Comparison of ENCODE assay signal across 14 cellular contexts in genomic region chr17:83073389-83074063, GRCh38. TPM values are rescaled to one million over a fixed set of nuclear protein-coding genes. Genes with fewer than 3 reads are reported as not detected.
DNase-seq lines count a peak whose midpoint lies in the region; ATAC-seq, FAIRE-seq and TF ChIP-seq lines count a peak whose summit lies in the region.
"Had no signal": no experiment of that assay in that cellular context is flagged by ENCODE, and none has a peak within 500 bp of the region (broad histone marks: within the 10 kb centered on the region; RNA-seq: fewer than 3 reads in every experiment).

No MANE protein-coding gene starts in this region.

- peaks cover 11% of the 10 kb centered on the region for H4K20me1 ChIP-seq in BLaER1

- H3K4me1 ChIP-seq in BLaER1 (peaks cover 66% of the 10 kb centered on the region), lung (ENCODE audit: control insufficient read depth in 2 of 2, insufficient read depth in 2 of 2, low read length in 2 of 2) (no peaks in the 10 kb centered on the region)
- H3K4me1 ChIP-seq: BE2C had no signal

- peaks cover 55% of the 10 kb centered on the region for H3K27me3 ChIP-seq in BLaER1
- peaks cover 5% of the 10 kb centered on the region for H3K27me3 ChIP-seq in bronchial epithelial cell (ENCODE audit: control insufficient read depth, insufficient read depth, low read length)
- H3K27me3 ChIP-seq in lung (ENCODE audit: control insufficient read depth, insufficient read depth), result no peaks in the 10 kb centered on the region

- peak; percentile 58 for ATAC-seq in lung (ENCODE audit: insufficient read depth, low FRiP score)
- ATAC-seq in HG03025 (IDR thresholded peaks at IDR 0.05; ENCODE audit: low FRiP score, unreplicated experiment), result no peak

- no peak for FAIRE-seq in bronchial epithelial cell (lab: Jason Lieb, UNC)

- peak overlapping the region; percentile 27; the same call in 1 of the 2 replicates for H3K9ac ChIP-seq in BLaER1

- WGBS in lung, 2 donors, result 80 to 88% methylated on average over 32 of the region's 32 CpGs

- TF ChIP-seq CTCF in bronchial epithelial cell (IDR thresholded peaks at IDR 0.05; ENCODE audit: insufficient read depth, low read length, severe bottlenecking) (no peak), lung (IDR thresholded peaks at IDR 0.05; ENCODE audit: control extremely low read depth, extremely low read depth) (no peak)

- H3K4me2 ChIP-seq in BLaER1, result peak overlapping the region; percentile 84

- peak in 70 of 76 experiments; percentile 11 to 90 (median 69) for DNase-seq in HUDEP-2 (lab: John Stamatoyannopoulos, UW; ENCODE audit: unreplicated experiment in 76 of 76)
- DNase-seq in bronchial epithelial cell (ENCODE audit: low read depth), result peak; percentile 49
- DNase-seq in lung (ENCODE audit: low spot score), result no peak
- DNase-seq in activated gamma-delta T cell treated with Interleukin-2 at 50 U/mL for 16 hours, result no peak
- no peak for DNase-seq in NCI-H1417 treated with DMSO at 0.1 percent for 48 hours (lab: John Stamatoyannopoulos, UW)
- no peak for DNase-seq in cortex of kidney (lab: John Stamatoyannopoulos, UW)
- DNase-seq: activated CD4-positive, alpha-beta T cell treated with anti-CD3 and anti-CD28 coated beads, Interleukin-2, amount 50 U/mL, for 1 hour; BE2C; effector CD4-positive, alpha-beta T cell; NCI-H2227 treated with DMSO at 0.1 percent for 48 hours; stimulated activated CD4-positive, alpha-beta T cell treated with anti-CD3 and anti-CD28 coated beads, Interleukin-15, amount 100 ng/mL, for 24 hours; stimulated activated naive CD4-positive, alpha-beta T cell treated with Interleukin-2 at 50 U/mL for 16 hours had no signal

- H3K36me3 ChIP-seq in BLaER1, result no peaks in the 10 kb centered on the region
- no peaks in the 10 kb centered on the region for H3K36me3 ChIP-seq in bronchial epithelial cell (ENCODE audit: control insufficient read depth, insufficient read depth, low read length)
- H3K36me3 ChIP-seq in lung (ENCODE audit: control insufficient read depth in 2 of 2, insufficient read depth in 2 of 2, low read length in 2 of 2), result no peaks in the 10 kb centered on the region
- H3K36me3 ChIP-seq: BE2C had no signal

- H3K27ac ChIP-seq in BLaER1 (peak overlapping the region; percentile 29; the same call in 1 of the 2 replicates), lung (ENCODE audit: low read depth in 1 of 2, low read length in 1 of 2) (peak overlapping the region in 1 of 2 donors; percentile 36)

- H3K9me3 ChIP-seq in BLaER1 (no peaks in the 10 kb centered on the region), lung (ENCODE audit: control insufficient read depth in 2 of 2, insufficient read depth in 1 of 2, low read length in 1 of 2) (peaks cover 0 to 2% of the 10 kb centered on the region in 2 donors)
- H3K9me3 ChIP-seq: BE2C had no signal

- no peak overlapping the region for H3K4me3 ChIP-seq in BLaER1
- H3K4me3 ChIP-seq in bronchial epithelial cell (ENCODE audit: low read depth, low read length), result no peak overlapping the region
- no peak overlapping the region for H3K4me3 ChIP-seq in lung

RNA-seq across cellular contexts. Expression of gene METRNL, which starts 5.9 kb away (rescaled TPM):
- total RNA-seq in bronchial epithelial cell (50.8 and 142 TPM in 2 replicates), lung (10 to 100 TPM; 48.9 to 81.1 TPM)
- 100 to 1,000 TPM in 1 of 2 donors, 10 to 100 TPM in 1; 48.2 to 181 TPM for polyA plus RNA-seq in lung

Comparison
In these comparisons a context has a peak if more than half of its experiments do, and no peak if none do; other contexts are left out.
1. DNase-seq: peak in HUDEP-2 (70 of 76) and bronchial epithelial cell (single experiment); none in lung (single experiment), activated gamma-delta T cell treated with Interleukin-2 at 50 U/mL for 16 hours (single experiment), NCI-H1417 treated with DMSO at 0.1 percent for 48 hours (single experiment) and cortex of kidney (single experiment).